ENCODE assay signal across 30 cellular contexts in genomic region chr7:34121366-34121765, GRCh38.
"Had no signal": no experiment of that assay in that cellular context is flagged by ENCODE, and none has a peak within 500 bp of the region (broad histone marks: within the 10 kb centered on the region; RNA-seq: fewer than 3 reads in every experiment).

No MANE protein-coding gene starts in this region.

- ATAC-seq: left cardiac atrium; left lung; mucosa of descending colon; naive thymus-derived CD4-positive, alpha-beta T cell; natural killer cell treated with Interleukin-12 subunit alpha and Interleukin-12 subunit beta and Interleukin-15 and Interleukin-18, amount 100 ng/mL, for 72 hours; pancreas; right cardiac atrium; sciatic nerve; stimulated activated naive B cell treated with anti-CD40 and anti-IgM and Interleukin-4, amounts not matched to agents 10 μg/mL and 1 μg/mL and 100 μg/mL, for 72 hours; stimulated activated naive CD8-positive, alpha-beta T cell treated with anti-CD3 and anti-CD28 coated beads, Interleukin-15, Interleukin-2, amounts not matched to agents 100 U/mL and 50 U/mL, for 24 hours had no signal

- H3K4me1 ChIP-seq: left lung, pancreas, prostate gland, stomach, testis, thyroid gland, transverse colon, upper lobe of left lung, vagina had no signal

- H2AFZ ChIP-seq: hepatocyte had no signal

- FAIRE-seq: keratinocyte had no signal

- DNase-seq: kidney glomerular epithelial cell; left cardiac atrium; left lung; midbrain; mucosa of descending colon; naive thymus-derived CD4-positive, alpha-beta T cell; nucleus accumbens; pancreas; posterior cingulate gyrus; retina; right cardiac atrium; stimulated activated CD4-positive, alpha-beta T cell treated with anti-CD3 and anti-CD28 coated beads, Interleukin-12 subunit alpha, Interleukin-12 subunit beta, amount 100 ng/mL, for 4 hours; stimulated activated CD4-positive, alpha-beta T cell treated with anti-CD3 and anti-CD28 coated beads, Interleukin-15, amount 100 ng/mL, for 24 hours; stimulated activated CD4-positive, alpha-beta T cell treated with anti-CD3 and anti-CD28 coated beads, Interleukin-2, amount 100 ng/mL, for 24 hours; stimulated activated CD4-positive, alpha-beta T cell treated with anti-CD3 and anti-CD28 coated beads, Interleukin-4, amount 100 ng/mL, for 1 hour; stimulated activated naive B cell treated with anti-CD40 and anti-IgM and Interleukin-4, amounts not matched to agents 10 μg/mL and 1 μg/mL and 100 μg/mL, for 72 hours; stimulated activated naive CD8-positive, alpha-beta T cell treated with anti-CD3 and anti-CD28 coated beads, Interleukin-15, Interleukin-2, amounts not matched to agents 100 U/mL and 50 U/mL, for 24 hours; stomach; testis; thyroid gland; transverse colon; upper lobe of left lung had no signal

- H3K4me2 ChIP-seq: hepatocyte had no signal

- H3K4me3 ChIP-seq: hepatocyte, left lung, lung, mucosa of descending colon, pancreas, prostate gland, skin epidermis, stomach, testis, thyroid gland, transverse colon, upper lobe of left lung, vagina had no signal

- H3K9me3 ChIP-seq: pancreas, prostate gland, testis, thyroid gland, vagina had no signal

- H3K36me3 ChIP-seq: left lung, pancreas, prostate gland, stomach, thyroid gland, transverse colon, upper lobe of left lung, vagina had no signal

- H3K27ac ChIP-seq: hepatocyte, left lung, pancreas, prostate gland, skin epidermis, stomach, testis, thyroid gland, transverse colon, upper lobe of left lung, vagina had no signal

- H3K27me3 ChIP-seq: hepatocyte, left lung, pancreas, stomach, testis, thyroid gland, transverse colon, upper lobe of left lung, vagina had no signal
